In the genomic region with DNA sequence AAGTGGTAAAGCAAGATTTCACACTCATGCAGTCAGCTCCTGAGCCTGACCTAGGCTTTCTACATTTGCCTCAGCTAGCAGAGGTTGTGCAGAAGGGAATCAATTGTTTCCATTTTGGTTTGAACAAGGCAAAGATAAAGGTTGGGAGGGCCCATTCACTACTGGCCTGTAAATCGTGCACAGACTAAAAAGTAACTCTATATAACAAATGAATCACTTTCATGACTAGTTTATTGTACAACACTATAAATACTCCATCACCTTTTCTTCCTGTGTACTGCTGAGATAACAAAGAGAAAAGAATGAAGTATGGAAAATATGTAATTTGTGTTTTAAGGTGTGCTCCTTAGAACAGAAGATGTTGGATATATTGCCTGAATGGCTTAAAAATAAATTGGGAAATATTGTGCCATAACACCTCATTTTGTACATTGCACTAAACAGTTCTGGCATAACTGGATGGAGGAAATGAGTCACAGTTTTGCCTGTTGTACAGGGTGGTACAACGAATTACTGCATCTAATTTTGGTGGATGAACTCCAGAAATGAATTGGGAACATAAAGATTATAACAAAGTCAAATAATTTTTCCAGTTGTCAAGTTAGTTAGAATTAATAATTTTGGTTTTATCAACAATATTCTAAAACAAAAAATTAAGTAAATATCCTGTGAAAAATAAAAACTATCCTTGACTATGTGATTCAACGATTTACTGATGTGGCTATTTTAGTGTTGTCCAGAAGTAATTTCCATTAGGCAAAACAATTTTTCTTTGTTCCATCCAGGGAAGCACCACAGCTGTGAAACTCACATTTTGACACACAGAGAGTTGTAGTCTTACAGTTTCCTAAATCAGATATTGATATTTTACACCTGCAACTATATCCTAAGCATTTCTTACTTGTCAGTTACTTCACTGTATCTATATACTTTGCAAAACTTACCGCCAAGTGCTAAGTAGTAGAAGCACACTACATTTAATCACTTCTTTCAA, we compare ENCODE assay signal across 15 cellular contexts. TPM values are rescaled to one million over a fixed set of nuclear protein-coding genes. Genes with fewer than 3 reads are reported as not detected.
DNase-seq lines count a peak whose midpoint lies in the region; ATAC-seq and TF ChIP-seq lines count a peak whose summit lies in the region.
"Had no signal": no experiment of that assay in that cellular context is flagged by ENCODE, and none has a peak within 500 bp of the region (broad histone marks: within the 10 kb centered on the region; RNA-seq: fewer than 3 reads in every experiment).

No MANE protein-coding gene starts in this region.

- H3K27ac ChIP-seq in coronary artery (peak overlapping the region; percentile 8 to 62), mesenchymal stem cell (ENCODE audit: low read length, poor library complexity, severe bottlenecking) (peak overlapping the region; percentile 68)

- no peak overlapping the region for H3K23ac ChIP-seq in mesenchymal stem cell (ENCODE audit: low read length in 2 of 2)

- H3K18ac ChIP-seq in mesenchymal stem cell (ENCODE audit: low read depth in 1 of 2, low read length in 2 of 2) = no peak overlapping the region

- H2AK5ac ChIP-seq in mesenchymal stem cell (ENCODE audit: low read length, severe bottlenecking) = peak overlapping the region; percentile 15

- ATAC-seq in GM18505 (IDR thresholded peaks at IDR 0.05; ENCODE audit: unreplicated experiment) = no peak
- ATAC-seq: activated T-cell treated with anti-CD3 and anti-CD28 coated beads, Interleukin-2, amount 50 U/mL, for 72 hours; left lobe of liver; stimulated activated effector memory CD8-positive, alpha-beta T cell treated with anti-CD3 and anti-CD28 coated beads, Interleukin-12 subunit alpha, Interleukin-12 subunit beta, amount 100 ng/mL, for 72 hours had no signal

- no peak overlapping the region for H3K14ac ChIP-seq in mesenchymal stem cell (ENCODE audit: low read length in 2 of 2)

- WGBS in mesenchymal stem cell = 0% methylated on average over 2 of the region's 4 CpGs

- TF ChIP-seq CTCF in coronary artery (IDR thresholded peaks at IDR 0.05) = no peak

- peaks cover 11% of the 10 kb centered on the region for H3K4me1 ChIP-seq in mesenchymal stem cell (ENCODE audit: control insufficient read depth, insufficient read depth, low read depth, low read length)

- peak overlapping the region; percentile 65 for H3K9ac ChIP-seq in mesenchymal stem cell (ENCODE audit: low read length)

- peak; percentile 81 for DNase-seq in A172 (ENCODE audit: low spot score)
- DNase-seq in NCI-H226 = peak; percentile 89
- DNase-seq in coronary artery (ENCODE audit: low spot score) = no peak
- DNase-seq in mesenchymal stem cell = peak; percentile 68
- DNase-seq in AG08396 (ENCODE audit: low spot score) = no peak
- DNase-seq in DMS79 treated with DMSO at 0.1 percent for 48 hours (lab: John Stamatoyannopoulos, UW) = no peak
- DNase-seq in NK-92 treated with Interleukin-12 subunit alpha and Interleukin-12 subunit beta, amount 100 ng/mL, for 24 hours (lab: John Stamatoyannopoulos, UW) = no peak
- DNase-seq: activated T-cell treated with anti-CD3 and anti-CD28 coated beads, Interleukin-2, amount 50 U/mL, for 72 hours; effector CD4-positive, alpha-beta T cell; NCI-H446 treated with DMSO at 0.1 percent for 48 hours; T-helper 2 cell had no signal

- peaks cover 16 to 88% of the 10 kb centered on the region in 2 experiments for H3K36me3 ChIP-seq in mesenchymal stem cell (ENCODE audit: control insufficient read depth in 1 of 2, insufficient read depth in 2 of 2, low read depth in 1 of 2, low read length in 2 of 2)

- H3K9me3 ChIP-seq in mesenchymal stem cell (ENCODE audit: control insufficient read depth, low read length) = no peaks in the 10 kb centered on the region

- H3K79me1 ChIP-seq in mesenchymal stem cell (replicated peaks; ENCODE audit: low read length, poor library complexity, severe bottlenecking) = peaks cover 6% of the 10 kb centered on the region

- H2BK5ac ChIP-seq in mesenchymal stem cell (ENCODE audit: low read depth, low read length, poor library complexity, severe bottlenecking) = no peak overlapping the region

- no peak overlapping the region for H4K91ac ChIP-seq in mesenchymal stem cell (ENCODE audit: low read length)

- TF ChIP-seq POLR2A in GM18505 (IDR thresholded peaks at IDR 0.05; ENCODE audit: borderline replicate concordance, extremely low read depth, insufficient read depth, insufficient read length) = no peak

- H2AFZ ChIP-seq in mesenchymal stem cell (ENCODE audit: low read depth, low read length) = no peak overlapping the region

- no peak overlapping the region for H3K4ac ChIP-seq in mesenchymal stem cell (ENCODE audit: low read depth in 1 of 2, low read length in 2 of 2)

- peak overlapping the region in 1 of 2 experiments; percentile 87 for H2BK12ac ChIP-seq in mesenchymal stem cell (ENCODE audit: low read length in 2 of 2)

- no peak overlapping the region for H2BK15ac ChIP-seq in mesenchymal stem cell (ENCODE audit: low read depth, poor library complexity, severe bottlenecking)

- no peak overlapping the region for H2BK120ac ChIP-seq in mesenchymal stem cell (ENCODE audit: low read depth, low read length)

- H3K27me3 ChIP-seq in mesenchymal stem cell (ENCODE audit: control insufficient read depth in 1 of 2, insufficient read depth in 1 of 2, low read length in 2 of 2) = no peaks in the 10 kb centered on the region

- no peak overlapping the region for H4K8ac ChIP-seq in mesenchymal stem cell (ENCODE audit: low read length)

- no peak overlapping the region for H3K4me2 ChIP-seq in mesenchymal stem cell (ENCODE audit: low read length, poor library complexity, severe bottlenecking)

- H3K4me3 ChIP-seq in coronary artery = no peak overlapping the region
- no peak overlapping the region for H3K4me3 ChIP-seq in mesenchymal stem cell (ENCODE audit: insufficient read depth in 1 of 2, low read depth in 1 of 2, low read length in 2 of 2)

RNA-seq across cellular contexts. Expression of gene SEMA3C, which starts 18.0 kb away (rescaled TPM):
- total RNA-seq in A172 (2014; rRNA removed; shearing (Covaris generic)) = 268 and 305 TPM in 2 replicates
- 15.0 TPM for polyA plus RNA-seq in mesenchymal stem cell (2013, experiment 1 of 2)
- 14.3 TPM for polyA plus RNA-seq in mesenchymal stem cell (2013, experiment 2 of 2)
- total RNA-seq: activated T-cell treated with anti-CD3 and anti-CD28 coated beads, Interleukin-2, amount 50 U/mL, for 72 hours had no signal
- polyA plus RNA-seq: IgD-negative memory B cell had no signal

Comparison
In these comparisons a context has a peak if more than half of its experiments do, and no peak if none do; other contexts are left out.
1. DNase-seq: peak in A172 (single experiment), NCI-H226 (single experiment) and mesenchymal stem cell (single experiment); none in coronary artery (single experiment), AG08396 (single experiment), DMS79 treated with DMSO at 0.1 percent for 48 hours (single experiment) and NK-92 treated with Interleukin-12 subunit alpha and Interleukin-12 subunit beta, amount 100 ng/mL, for 24 hours (single experiment).